27 cellular contexts compared by ENCODE assay signal in genomic region chr15:67777773-67778172, GRCh38. TPM values are rescaled to one million over a fixed set of nuclear protein-coding genes. Genes with fewer than 3 reads are reported as not detected.
"Had no signal": no experiment of that assay in that cellular context is flagged by ENCODE, and none has a peak within 500 bp of the region (broad histone marks: within the 10 kb centered on the region; RNA-seq: fewer than 3 reads in every experiment).

No MANE protein-coding gene starts in this region.

- H3K4me1 ChIP-seq: adrenal gland, breast epithelium had no signal

- DNase-seq: activated CD4-positive, alpha-beta T cell treated with anti-CD3 and anti-CD28 coated beads for 36 hours; activated CD4-positive, alpha-beta T cell treated with anti-CD3 and anti-CD28 coated beads, Interleukin-2, amount 10 ng/mL, durations not matched to agents 7 days and 5 days; activated CD4-positive, alpha-beta T cell treated with anti-CD3 and anti-CD28 coated beads, Interleukin-2, amount 50 U/mL, for 48 hours; activated CD8-positive, alpha-beta T cell treated with anti-CD3 and anti-CD28 coated beads, Interleukin-2, amount 10 ng/mL, durations not matched to agents 7 days and 5 days; activated gamma-delta T cell; activated naive CD4-positive, alpha-beta T cell treated with Interleukin-2 at 50 U/mL for 16 hours; activated T-cell treated with anti-CD3 and anti-CD28 coated beads, Interleukin-2, amount 50 U/mL, for 24 hours; adrenal gland; body of pancreas; cerebellar nuclear complex; Kasumi-1; KBM-7; MM.1S; MV-4-11; NCI-H1092; NCI-H1417 treated with DMSO at 0.1 percent for 48 hours; NCI-H187 treated with DMSO at 0.1 percent for 48 hours; NCI-H2081; NCI-H510A; NCI-H526 treated with DMSO at 0.1 percent for 48 hours; NCI-H774; PC-3; Peyer's patch had no signal

- H3K27me3 ChIP-seq: adrenal gland, body of pancreas, breast epithelium, Peyer's patch had no signal

- H3K9me3 ChIP-seq: adrenal gland, body of pancreas, breast epithelium, Peyer's patch had no signal

- H3K27ac ChIP-seq: adrenal gland, body of pancreas, breast epithelium, Peyer's patch, RWPE1 had no signal

- H3K36me3 ChIP-seq: breast epithelium had no signal

- H3K4me3 ChIP-seq: adrenal gland, body of pancreas, breast epithelium, Peyer's patch had no signal

RNA-seq across cellular contexts. Expression of gene SKOR1, which starts 47.5 kb away (rescaled TPM):
- total RNA-seq: astrocyte, Right ventricle myocardium inferior had no signal
